In the genomic region with DNA sequence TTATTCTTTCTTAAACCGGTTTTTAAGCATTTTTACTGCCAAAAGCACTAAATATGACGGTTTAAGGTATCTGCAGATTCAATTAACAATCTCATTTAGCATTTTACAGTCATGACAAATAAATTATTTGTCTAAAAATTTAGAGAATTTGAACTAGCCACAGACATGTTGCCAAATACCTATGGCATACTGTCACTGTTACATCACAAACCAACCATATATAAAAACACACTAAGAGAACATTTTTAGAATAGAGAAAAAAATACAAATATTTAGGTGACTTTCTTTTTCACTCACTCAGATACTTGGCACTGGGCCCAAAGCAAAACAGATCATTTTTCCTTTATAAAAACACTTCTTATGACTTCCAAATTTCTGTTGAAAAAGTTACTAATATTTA, we compare ENCODE assay signal across 19 cellular contexts.
DNase-seq lines count a peak whose midpoint lies in the region; ATAC-seq and TF ChIP-seq lines count a peak whose summit lies in the region.
"Had no signal": no experiment of that assay in that cellular context is flagged by ENCODE, and none has a peak within 500 bp of the region (broad histone marks: within the 10 kb centered on the region; RNA-seq: fewer than 3 reads in every experiment).

No MANE protein-coding gene starts in this region.

- no peaks in the 10 kb centered on the region for H3K9me3 Mint-ChIP-seq in activated CD4-positive, alpha-beta T cell treated with anti-CD3 and anti-CD28 coated beads, Interleukin-2, amount 10 ng/mL, durations not matched to agents 7 days and 5 days
- H3K9me3 Mint-ChIP-seq: stimulated activated naive CD8-positive, alpha-beta T cell treated with anti-CD3 and anti-CD28 coated beads, Interleukin-15, amount 100 ng/mL, for 72 hours; T-helper 1 cell treated with Interleukin-12 subunit alpha and Interleukin-12 subunit beta and Interleukin-4 antibody, amounts not matched to agents 30 μg/mL and 1 μg/mL, for 36 hours had no signal

- dilution Hi-C loops in mammary epithelial cell (cut with HindIII; ENCODE audit: low sequenced_read_pairs), result no loop called here

- peak overlapping the region; percentile 46 for H3K4me2 ChIP-seq in mammary epithelial cell (ENCODE audit: insufficient read depth, low read depth, low read length)

- no peak overlapping the region for H3K4me3 Mint-ChIP-seq in activated CD4-positive, alpha-beta T cell treated with anti-CD3 and anti-CD28 coated beads, Interleukin-2, amount 10 ng/mL, durations not matched to agents 7 days and 5 days
- H3K4me3 Mint-ChIP-seq: dendritic cell treated with granulocyte-macrophage colony-stimulating factor and Interleukin-4, amounts not matched to agents 40 ng/mL and 50 ng/mL, for 4 days; stimulated activated naive CD8-positive, alpha-beta T cell treated with anti-CD3 and anti-CD28 coated beads, Interleukin-15, amount 100 ng/mL, for 72 hours; T-helper 1 cell treated with Interleukin-12 subunit alpha and Interleukin-12 subunit beta and Interleukin-4 antibody, amounts not matched to agents 30 μg/mL and 1 μg/mL, for 36 hours had no signal

- no peaks in the 10 kb centered on the region for H3K36me3 Mint-ChIP-seq in activated CD4-positive, alpha-beta T cell treated with anti-CD3 and anti-CD28 coated beads, Interleukin-2, amount 10 ng/mL, durations not matched to agents 7 days and 5 days (ENCODE audit: low read depth)

- no peak overlapping the region for H2AFZ ChIP-seq in mammary epithelial cell (ENCODE audit: low read depth, low read length)

- no peaks in the 10 kb centered on the region for H3K27me3 ChIP-seq in mammary epithelial cell (ENCODE audit: insufficient read depth, low read length)
- H3K27me3 ChIP-seq in spleen (replicated peaks in 1 of 7), result no peaks in the 10 kb centered on the region
- H3K27me3 ChIP-seq: BE2C, gastrocnemius medialis, neutrophil had no signal

- in situ Hi-C loops in mammary epithelial cell (cut with MboI; ENCODE audit: low sequenced_read_pairs in 2 of 2), result no loop called here

- H3K4me1 ChIP-seq in mammary epithelial cell (ENCODE audit: insufficient read depth, low read length), result peaks cover 11% of the 10 kb centered on the region
- H3K4me1 ChIP-seq in spleen, result no peaks in the 10 kb centered on the region
- H3K4me1 ChIP-seq: BE2C had no signal

- POLR2A ChIA-PET in activated CD4-positive, alpha-beta T cell treated with anti-CD3 and anti-CD28 coated beads, Interleukin-2, amount 10 ng/mL, durations not matched to agents 7 days and 5 days (lab: Charles Lee), result no interaction called here

- intact Hi-C loops in mammary epithelial cell (cut with micrococcal nuclease), result no loop called here
- intact Hi-C loops in spleen (cut with DNase I; ENCODE audit: low total_unique reads), result no loop called here

- H3K4me1 Mint-ChIP-seq in activated CD4-positive, alpha-beta T cell treated with anti-CD3 and anti-CD28 coated beads, Interleukin-2, amount 10 ng/mL, durations not matched to agents 7 days and 5 days, result no peaks in the 10 kb centered on the region
- H3K4me1 Mint-ChIP-seq: stimulated activated naive CD8-positive, alpha-beta T cell treated with anti-CD3 and anti-CD28 coated beads, Interleukin-15, amount 100 ng/mL, for 72 hours had no signal

- no peaks in the 10 kb centered on the region for H4K20me1 ChIP-seq in mammary epithelial cell (ENCODE audit: insufficient read depth, low read length)

- no peak overlapping the region for H3K4me3 ChIP-seq in mammary epithelial cell (replicated peaks in 1 of 3; ENCODE audit: insufficient read depth in 1 of 3, low read depth in 2 of 3, low read length in 3 of 3)
- no peak overlapping the region for H3K4me3 ChIP-seq in spleen
- H3K4me3 ChIP-seq: gastrocnemius medialis had no signal

- peak; percentile 22 for DNase-seq in AG08395 (ENCODE audit: low spot score)
- DNase-seq in M059J (ENCODE audit: low read depth), result peak; percentile 45
- DNase-seq in mammary epithelial cell, result peak; percentile 16
- DNase-seq in kidney tubule cell (ENCODE audit: low spot score), result peak; percentile 4
- DNase-seq in activated CD4-positive, alpha-beta T cell treated with anti-CD3 and anti-CD28 coated beads, Interleukin-2, amount 10 ng/mL, durations not matched to agents 7 days and 5 days, result no peak
- no peak for DNase-seq in DMS79 (lab: John Stamatoyannopoulos, UW)
- DNase-seq in spleen, result no peak
- DNase-seq: activated CD4-positive, CD25-positive, alpha-beta regulatory T cell treated with anti-CD3 and anti-CD28 coated beads, Interleukin-2, amount 50 U/mL, for 72 hours; BE2C; gastrocnemius medialis; Karpas-422; NCI-H2029 treated with DMSO at 0.1 percent for 48 hours; small intestine; stimulated activated naive CD8-positive, alpha-beta T cell treated with anti-CD3 and anti-CD28 coated beads, Interleukin-15, amount 100 ng/mL, for 72 hours had no signal

- H3K27ac ChIP-seq in mammary epithelial cell (ENCODE audit: insufficient read depth, low read depth, low read length) (no peak overlapping the region), spleen (no peak overlapping the region)
- H3K27ac ChIP-seq: gastrocnemius medialis, neutrophil had no signal

- H3K9me3 ChIP-seq in mammary epithelial cell (replicated peaks; ENCODE audit: insufficient read depth, low read length) (no peaks in the 10 kb centered on the region), spleen (no peaks in the 10 kb centered on the region)
- H3K9me3 ChIP-seq: BE2C, gastrocnemius medialis, neutrophil had no signal

- 8% methylated on average over 2 of the region's 2 CpGs for WGBS in mammary epithelial cell (ENCODE audit: low coverage, missing lambda C conversion rate)
- WGBS in spleen, 5 donors, result 56 to 84% (median 70%) methylated on average over 2 of the region's 2 CpGs

- no peak for TF ChIP-seq POLR2A in spleen (IDR thresholded peaks at IDR 0.05)

- no peak overlapping the region for H3K9ac ChIP-seq in mammary epithelial cell (ENCODE audit: insufficient read depth, low read length)

- H3K27me3 Mint-ChIP-seq in activated CD4-positive, alpha-beta T cell treated with anti-CD3 and anti-CD28 coated beads, Interleukin-2, amount 10 ng/mL, durations not matched to agents 7 days and 5 days, result no peaks in the 10 kb centered on the region
- H3K27me3 Mint-ChIP-seq: dendritic cell treated with granulocyte-macrophage colony-stimulating factor and Interleukin-4, amounts not matched to agents 40 ng/mL and 50 ng/mL, for 4 days; stimulated activated naive CD8-positive, alpha-beta T cell treated with anti-CD3 and anti-CD28 coated beads, Interleukin-15, amount 100 ng/mL, for 72 hours had no signal

- H3K27ac Mint-ChIP-seq in activated CD4-positive, alpha-beta T cell treated with anti-CD3 and anti-CD28 coated beads, Interleukin-2, amount 10 ng/mL, durations not matched to agents 7 days and 5 days, result no peak overlapping the region
- H3K27ac Mint-ChIP-seq: dendritic cell treated with granulocyte-macrophage colony-stimulating factor and Interleukin-4, amounts not matched to agents 40 ng/mL and 50 ng/mL, for 4 days; stimulated activated naive CD8-positive, alpha-beta T cell treated with anti-CD3 and anti-CD28 coated beads, Interleukin-15, amount 100 ng/mL, for 72 hours; T-helper 1 cell treated with Interleukin-12 subunit alpha and Interleukin-12 subunit beta and Interleukin-4 antibody, amounts not matched to agents 30 μg/mL and 1 μg/mL, for 36 hours had no signal

- H3K36me3 ChIP-seq in mammary epithelial cell (ENCODE audit: insufficient read depth, low read length) (no peaks in the 10 kb centered on the region), spleen (no peaks in the 10 kb centered on the region)
- H3K36me3 ChIP-seq: BE2C, gastrocnemius medialis, neutrophil had no signal

- TF ChIP-seq CTCF in mammary epithelial cell (conservative IDR thresholded peaks at IDR 0.05 in 1 of 2, IDR thresholded peaks at IDR 0.05 in 1 of 2; ENCODE audit: extremely low read depth in 1 of 2, insufficient read depth in 1 of 2, low read depth in 1 of 2, low read length in 2 of 2) (no peak), spleen (IDR thresholded peaks at IDR 0.05 in 8 of 11, conservative IDR thresholded peaks at IDR 0.05 in 3 of 11) (no peak)

- no peak for ATAC-seq in HG03442 (IDR thresholded peaks at IDR 0.05; ENCODE audit: unreplicated experiment)
- ATAC-seq: gastrocnemius medialis; Panc1; stimulated activated naive CD8-positive, alpha-beta T cell treated with anti-CD3 and anti-CD28 coated beads, Interleukin-15, amount 100 ng/mL, for 72 hours had no signal

- CTCF ChIA-PET in mammary epithelial cell (lab: Charles Lee; ENCODE audit: low non-redundant PET), result no interaction called here
- CTCF ChIA-PET in activated CD4-positive, alpha-beta T cell treated with anti-CD3 and anti-CD28 coated beads, Interleukin-2, amount 10 ng/mL, durations not matched to agents 7 days and 5 days (lab: Charles Lee), result no interaction called here

- no peaks in the 10 kb centered on the region for H3K79me2 ChIP-seq in mammary epithelial cell (ENCODE audit: insufficient read depth, low read length)

- no TSS peak for BruUV-seq in mammary epithelial cell (replicated peaks; lab: Mats Ljungman, UMichigan)

Comparison
In these comparisons a context has a peak if more than half of its experiments do, and no peak if none do; other contexts are left out.
1. DNase-seq: peak in AG08395 (single experiment), M059J (single experiment), mammary epithelial cell (single experiment) and kidney tubule cell (single experiment); none in activated CD4-positive, alpha-beta T cell treated with anti-CD3 and anti-CD28 coated beads, Interleukin-2, amount 10 ng/mL, durations not matched to agents 7 days and 5 days (single experiment), DMS79 (single experiment) and spleen (single experiment).